In the genomic region with DNA sequence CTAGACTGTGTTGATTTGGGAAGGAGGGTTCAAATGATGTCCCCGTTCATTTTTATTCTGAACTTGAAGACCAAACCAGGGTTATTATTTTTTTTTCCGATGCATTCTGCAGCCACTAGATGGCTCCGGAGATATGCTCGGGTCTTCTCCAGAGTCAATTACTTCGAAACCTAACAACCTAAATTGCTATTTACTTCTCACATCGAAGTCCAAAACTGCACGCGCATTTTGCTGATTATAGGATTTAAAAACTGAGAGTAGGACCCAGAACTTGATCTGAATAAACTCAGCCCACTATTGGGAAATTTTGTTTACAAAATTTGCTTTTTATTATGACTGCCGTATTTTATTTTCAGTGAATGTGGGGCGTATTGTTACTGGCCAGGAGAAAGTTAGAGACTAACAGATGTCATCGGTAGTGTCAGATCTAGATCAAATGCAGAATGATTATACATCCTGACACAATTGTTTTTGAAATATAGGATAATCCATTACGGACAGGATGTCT, we compare ENCODE assay signal across 8 cellular contexts.
DNase-seq lines count a peak whose midpoint lies in the region; ATAC-seq and TF ChIP-seq lines count a peak whose summit lies in the region.

No MANE protein-coding gene starts in this region.

- peak overlapping the region; percentile 82 for H2BK20ac ChIP-seq in IMR-90 (ENCODE audit: low read depth, low read length)

- peak overlapping the region; percentile 76 for H3K56ac ChIP-seq in IMR-90 (ENCODE audit: extremely low read depth, insufficient read depth, low read length)

- peak; percentile 84 for ATAC-seq in IMR-90 (ENCODE audit: low read depth)
- peak; percentile 92 for ATAC-seq in SK-N-SH treated with all-trans-retinoic acid at 6 μM for 48 hours

- H2AK5ac ChIP-seq in IMR-90 (ENCODE audit: low read depth, low read length): no peak overlapping the region

- 0% methylated on average over 1 of the region's 12 CpGs; no CpG with 5 or more reads in 1 of the 2 experiments for WGBS in IMR-90 (ENCODE audit: extremely low coverage in 2 of 2, insufficient read length in 1 of 2), 2 experiments
- 1 to 5% (median 3%) methylated on average over 12 of the region's 12 CpGs for WGBS in ovary, 3 donors

- H4K20me1 ChIP-seq in IMR-90 (ENCODE audit: insufficient read depth, low read length): no peaks in the 10 kb centered on the region

- DNase-seq in NCI-H2171 treated with DMSO at 0.1 percent for 48 hours (lab: John Stamatoyannopoulos, UW) (peak; percentile 7), NCI-H2171 (lab: John Stamatoyannopoulos, UW) (no peak), IMR-90 (peak; percentile 78), fibroblast of mammary gland (ENCODE audit: low read depth) (peak; percentile 85), ovary (peak in 2 of 5 donors; percentile 16 to 24), putamen (ENCODE audit: low spot score) (no peak)
- no peak for DNase-seq in effector memory CD4-positive, alpha-beta T cell

- TF ChIP-seq RAD21 in IMR-90 (IDR thresholded peaks at IDR 0.05; ENCODE audit: low read length): peak; percentile 93

- H3K9me3 ChIP-seq in IMR-90 (ENCODE audit: control insufficient read depth, insufficient read depth, low read length): no peaks in the 10 kb centered on the region
- no peaks in the 10 kb centered on the region for H3K9me3 ChIP-seq in ovary
- no peaks in the 10 kb centered on the region for H3K9me3 ChIP-seq in effector memory CD4-positive, alpha-beta T cell (ENCODE audit: control insufficient read depth, low read length)

- H4K91ac ChIP-seq in IMR-90 (ENCODE audit: insufficient read depth, low read depth, low read length): no peak overlapping the region

- peak overlapping the region; percentile 48; the same call in 1 of the 2 replicates for H3K9ac ChIP-seq in IMR-90 (ENCODE audit: low read depth, low read length)

- TF ChIP-seq CTCF in IMR-90 (conservative IDR thresholded peaks at IDR 0.05; ENCODE audit: low read depth, low read length) (peak; percentile 92), fibroblast of mammary gland (conservative IDR thresholded peaks at IDR 0.05; ENCODE audit: control insufficient read depth, insufficient read depth, low read depth, low read length) (peak; percentile 95), ovary (IDR thresholded peaks at IDR 0.05) (peak in 2 of 3 donors; percentile 35 to 66)

- peak overlapping the region; percentile 86 for H2BK5ac ChIP-seq in IMR-90 (ENCODE audit: low read depth, low read length, poor library complexity, severe bottlenecking)

- CTCF ChIA-PET in IMR-90 (lab: Yijun Ruan, JAX): interaction anchor here (0.8 to 1.4 kb wide), 4 partner anchors 225 to 299 kb away, joined by 3 to 8 read pairs (median 3); no protein-coding TSS in a partner anchor

- in situ Hi-C loops in IMR-90 (cut with MboI; ENCODE audit: low sequenced_read_pairs): loop anchor here (5.0 kb wide), 1 partner anchor 964 kb away; the partner anchor contains the start of gene HS3ST3B1

- H2AK9ac ChIP-seq in IMR-90 (replicated peaks; ENCODE audit: low read depth, low read length, poor library complexity): no peak overlapping the region

- H3K18ac ChIP-seq in IMR-90 (ENCODE audit: low read depth, low read length): peak overlapping the region; percentile 97

- no TSS peak for BruUV-seq in IMR-90 (replicated peaks; lab: Mats Ljungman, UMichigan)

- peaks cover 4% of the 10 kb centered on the region; the same call in 1 of the 2 replicates for H3K9me1 ChIP-seq in IMR-90 (ENCODE audit: insufficient read depth, low read length)

- peak overlapping the region; percentile 23 to 71; a peak in 2 of 4 replicates for H4K8ac ChIP-seq in IMR-90 (ENCODE audit: low read depth in 2 of 2, low read length in 2 of 2)

- H3K27me3 ChIP-seq in IMR-90 (ENCODE audit: control insufficient read depth, insufficient read depth, low read length) (no peaks in the 10 kb centered on the region), ovary (no peaks in the 10 kb centered on the region)
- H3K27me3 ChIP-seq in effector memory CD4-positive, alpha-beta T cell (replicated peaks; ENCODE audit: control insufficient read depth, insufficient read depth, low read length, poor library complexity, severe bottlenecking): peaks cover 6% of the 10 kb centered on the region

- peak overlapping the region; percentile 83; the same call in 1 of the 2 replicates for H3K23ac ChIP-seq in IMR-90 (ENCODE audit: low read depth, low read length)

- peak overlapping the region; percentile 68; the same call in 1 of the 2 replicates for H3K4ac ChIP-seq in IMR-90 (ENCODE audit: low read depth, low read length)

- no peak overlapping the region for H2AFZ ChIP-seq in IMR-90 (replicated peaks; ENCODE audit: low read length, poor library complexity)

- H3K79me1 ChIP-seq in IMR-90 (ENCODE audit: low read depth in 1 of 2, low read length in 2 of 2): no peaks in the 10 kb centered on the region

- POLR2A ChIA-PET in IMR-90 (lab: Charles Lee; ENCODE audit: unreplicated experiment): interaction anchor here (1.4 kb wide), 1 partner anchor 9 kb away, joined by 3 read pairs; no protein-coding TSS in a partner anchor

- H4K5ac ChIP-seq in IMR-90 (ENCODE audit: low read depth, low read length): peak overlapping the region; percentile 82; the same call in 1 of the 2 replicates

- peak overlapping the region; percentile 54 for H3K4me3 ChIP-seq in IMR-90 (ENCODE audit: insufficient read depth, low read depth, low read length)
- peak overlapping the region; percentile 40 for H3K4me3 ChIP-seq in fibroblast of mammary gland (ENCODE audit: control insufficient read depth, low read depth, low read length)
- no peak overlapping the region for H3K4me3 ChIP-seq in ovary
- no peak overlapping the region for H3K4me3 ChIP-seq in effector memory CD4-positive, alpha-beta T cell (ENCODE audit: insufficient read depth, low read depth, low read length, poor library complexity, severe bottlenecking)

- intact Hi-C loops in IMR-90 (cut with micrococcal nuclease) (loop anchor here (1.0 to 10.0 kb wide), 6 partner anchors 204 to 1587 kb away; no protein-coding TSS in a partner anchor), ovary (cut with DNase I) (loop anchor here in 1 of 4 donors (10.0 kb wide), 1 partner anchor 957 kb away; no protein-coding TSS in a partner anchor)

- TF ChIP-seq EP300 in ovary (IDR thresholded peaks at IDR 0.05): no peak

- peak overlapping the region; percentile 78 for H2BK120ac ChIP-seq in IMR-90 (ENCODE audit: low read depth, low read length)

- H3K4me2 ChIP-seq in IMR-90 (ENCODE audit: low read depth, low read length): peak overlapping the region; percentile 99

- dilution Hi-C loops in IMR-90 (cut with HindIII; ENCODE audit: low sequenced_read_pairs, unreplicated experiment): no loop called here

- peak; percentile 45; the same call in 1 of the 2 replicates for TF ChIP-seq POLR2A in IMR-90 (IDR thresholded peaks at IDR 0.05; ENCODE audit: low read depth, low read length)
- TF ChIP-seq POLR2A in ovary (IDR thresholded peaks at IDR 0.05): no peak

- H3K14ac ChIP-seq in IMR-90 (replicated peaks; ENCODE audit: low read depth, low read length): peak overlapping the region; percentile 42; the same call in 1 of the 2 replicates

- H3K36me3 ChIP-seq in IMR-90 (ENCODE audit: control insufficient read depth, insufficient read depth, low read length) (no peaks in the 10 kb centered on the region), ovary (no peaks in the 10 kb centered on the region)
- H3K36me3 ChIP-seq in effector memory CD4-positive, alpha-beta T cell (ENCODE audit: control insufficient read depth, insufficient read depth, low read length): no peaks in the 10 kb centered on the region

- H2BK15ac ChIP-seq in IMR-90 (ENCODE audit: low read depth, low read length): peak overlapping the region; percentile 36; the same call in 1 of the 3 replicates

- H3K4me1 ChIP-seq in IMR-90 (ENCODE audit: control insufficient read depth, insufficient read depth, low read length) (peaks cover 5% of the 10 kb centered on the region), ovary (ENCODE audit: insufficient read depth) (no peaks in the 10 kb centered on the region)
- H3K4me1 ChIP-seq in effector memory CD4-positive, alpha-beta T cell (ENCODE audit: control insufficient read depth, insufficient read depth, low read length, poor library complexity, severe bottlenecking): no peaks in the 10 kb centered on the region

- H3K27ac ChIP-seq in IMR-90 (ENCODE audit: insufficient read depth, low read length) (no peak overlapping the region), ovary (no peak overlapping the region)
- no peak overlapping the region for H3K27ac ChIP-seq in effector memory CD4-positive, alpha-beta T cell (ENCODE audit: insufficient read depth, low read length, poor library complexity, severe bottlenecking)

TF ChIP-seq in IMR-90, 13 proteins besides CTCF, POLR2A, EP300 and RAD21:
- TF ChIP-seq FOS (IDR thresholded peaks at IDR 0.05; ENCODE audit: low read depth, low read length) (no peak), CHD1 (IDR thresholded peaks at IDR 0.05; ENCODE audit: low read depth, low read length) (peak; percentile 68; the same call in 1 of the 2 replicates), MAFK (IDR thresholded peaks at IDR 0.05; ENCODE audit: low read depth, low read length) (peak; percentile 60; the same call in 1 of the 2 replicates), SMC3 (IDR thresholded peaks at IDR 0.05; ENCODE audit: low read depth, low read length) (peak; percentile 93)
TF ChIP-seq in IMR-90: peak in this region for 3.

TF ChIP-seq in SK-N-SH treated with all-trans-retinoic acid at 6 μM for 48 hours, 23 proteins besides CTCF, POLR2A, EP300 and RAD21:
- peak; percentile 27; the same call in 1 of the 2 replicates for TF ChIP-seq ISL1 (CRISPR knock-in tag; IDR thresholded peaks at IDR 0.05)
- no peak for TF ChIP-seq TCF4 (CRISPR knock-in tag; IDR thresholded peaks at IDR 0.05; ENCODE audit: borderline replicate concordance)

Comparison
In these comparisons a context has a peak if more than half of its experiments do, and no peak if none do; other contexts are left out.
1. DNase-seq: peak in NCI-H2171 treated with DMSO at 0.1 percent for 48 hours (single experiment), IMR-90 (single experiment) and fibroblast of mammary gland (single experiment); none in NCI-H2171 (single experiment), effector memory CD4-positive, alpha-beta T cell (0 of 3) and putamen (single experiment).
2. H3K4me3 ChIP-seq: peak in IMR-90 (single experiment) and fibroblast of mammary gland (single experiment); none in ovary (single experiment) and effector memory CD4-positive, alpha-beta T cell (single experiment).
3. Peak in every context shown above with its lines, with median percentiles within 50 percentile points of each other: CTCF ChIP-seq.